3 cellular contexts compared by ENCODE assay signal in the genomic region with DNA sequence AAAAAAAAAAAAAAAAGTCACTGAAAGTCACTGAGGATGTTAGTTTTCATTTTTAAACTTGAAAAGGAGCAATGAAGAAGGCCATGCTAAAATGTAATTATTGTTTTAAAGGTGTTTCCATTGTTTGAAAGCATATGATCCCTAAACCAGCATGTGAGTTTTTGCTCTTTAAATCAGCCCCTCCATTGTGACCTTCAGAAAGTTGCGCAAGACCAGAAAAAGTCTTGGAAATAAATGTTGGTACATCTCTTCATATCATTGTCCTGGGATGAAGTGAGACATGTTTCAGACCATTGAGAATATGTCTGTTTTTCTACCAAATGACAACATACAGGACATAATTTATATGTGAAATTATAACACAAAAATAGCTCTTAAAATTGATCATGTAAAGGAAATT.
TF ChIP-seq lines count a peak whose summit lies in the region.

No MANE protein-coding gene starts in this region.

TF ChIP-seq in HepG2, 621 proteins besides CTCF, POLR2A, EP300 and RAD21 (continues in another document):
- TF ChIP-seq ZFP36L2 (CRISPR knock-in tag; IDR thresholded peaks at IDR 0.05) (no peak), SOX13 (IDR thresholded peaks at IDR 0.05) (no peak), SOX13 (CRISPR knock-in tag; conservative IDR thresholded peaks at IDR 0.05 in 1 of 2, IDR thresholded peaks at IDR 0.05 in 1 of 2) (no peak), NCOA1 (CRISPR knock-in tag; IDR thresholded peaks at IDR 0.05) (no peak), CEBPB (IDR thresholded peaks at IDR 0.05; ENCODE audit: borderline replicate concordance, low read depth, low read length) (peak; percentile 76)
- TF ChIP-seq, protein P1, sequence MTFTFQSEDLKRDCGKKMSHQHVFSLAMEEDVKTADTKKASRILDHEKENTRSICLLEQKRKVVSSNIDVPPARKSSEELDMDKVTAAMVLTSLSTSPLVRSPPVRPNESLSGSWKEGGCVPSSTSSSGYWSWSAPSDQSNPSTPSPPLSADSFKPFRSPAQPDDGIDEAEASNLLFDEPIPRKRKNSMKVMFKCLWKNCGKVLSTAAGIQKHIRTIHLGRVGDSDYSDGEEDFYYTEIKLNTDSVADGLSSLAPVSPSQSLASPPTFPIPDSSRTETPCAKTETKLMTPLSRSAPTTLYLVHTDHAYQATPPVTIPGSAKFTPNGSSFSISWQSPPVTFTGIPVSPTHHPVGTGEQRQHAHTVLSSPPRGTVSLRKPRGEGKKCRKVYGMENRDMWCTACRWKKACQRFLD (CRISPR knock-in tag; IDR thresholded peaks at IDR 0.05; ENCODE audit: borderline replicate concordance) = no peak
- TF ChIP-seq, protein P2, sequence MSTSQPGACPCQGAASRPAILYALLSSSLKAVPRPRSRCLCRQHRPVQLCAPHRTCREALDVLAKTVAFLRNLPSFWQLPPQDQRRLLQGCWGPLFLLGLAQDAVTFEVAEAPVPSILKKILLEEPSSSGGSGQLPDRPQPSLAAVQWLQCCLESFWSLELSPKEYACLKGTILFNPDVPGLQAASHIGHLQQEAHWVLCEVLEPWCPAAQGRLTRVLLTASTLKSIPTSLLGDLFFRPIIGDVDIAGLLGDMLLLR (CRISPR knock-in tag; IDR thresholded peaks at IDR 0.05) = no peak
- TF ChIP-seq, protein P3, sequence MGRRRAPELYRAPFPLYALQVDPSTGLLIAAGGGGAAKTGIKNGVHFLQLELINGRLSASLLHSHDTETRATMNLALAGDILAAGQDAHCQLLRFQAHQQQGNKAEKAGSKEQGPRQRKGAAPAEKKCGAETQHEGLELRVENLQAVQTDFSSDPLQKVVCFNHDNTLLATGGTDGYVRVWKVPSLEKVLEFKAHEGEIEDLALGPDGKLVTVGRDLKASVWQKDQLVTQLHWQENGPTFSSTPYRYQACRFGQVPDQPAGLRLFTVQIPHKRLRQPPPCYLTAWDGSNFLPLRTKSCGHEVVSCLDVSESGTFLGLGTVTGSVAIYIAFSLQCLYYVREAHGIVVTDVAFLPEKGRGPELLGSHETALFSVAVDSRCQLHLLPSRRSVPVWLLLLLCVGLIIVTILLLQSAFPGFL (CRISPR knock-in tag; IDR thresholded peaks at IDR 0.05) = no peak
- TF ChIP-seq, protein P4, sequence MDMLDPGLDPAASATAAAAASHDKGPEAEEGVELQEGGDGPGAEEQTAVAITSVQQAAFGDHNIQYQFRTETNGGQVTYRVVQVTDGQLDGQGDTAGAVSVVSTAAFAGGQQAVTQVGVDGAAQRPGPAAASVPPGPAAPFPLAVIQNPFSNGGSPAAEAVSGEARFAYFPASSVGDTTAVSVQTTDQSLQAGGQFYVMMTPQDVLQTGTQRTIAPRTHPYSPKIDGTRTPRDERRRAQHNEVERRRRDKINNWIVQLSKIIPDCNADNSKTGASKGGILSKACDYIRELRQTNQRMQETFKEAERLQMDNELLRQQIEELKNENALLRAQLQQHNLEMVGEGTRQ (IDR thresholded peaks at IDR 0.05; ENCODE audit: low read depth, low read length) = no peak
- TF ChIP-seq, protein P4 (CRISPR knock-in tag; IDR thresholded peaks at IDR 0.05; ENCODE audit: borderline replicate concordance) = no peak
- TF ChIP-seq, protein P5, sequence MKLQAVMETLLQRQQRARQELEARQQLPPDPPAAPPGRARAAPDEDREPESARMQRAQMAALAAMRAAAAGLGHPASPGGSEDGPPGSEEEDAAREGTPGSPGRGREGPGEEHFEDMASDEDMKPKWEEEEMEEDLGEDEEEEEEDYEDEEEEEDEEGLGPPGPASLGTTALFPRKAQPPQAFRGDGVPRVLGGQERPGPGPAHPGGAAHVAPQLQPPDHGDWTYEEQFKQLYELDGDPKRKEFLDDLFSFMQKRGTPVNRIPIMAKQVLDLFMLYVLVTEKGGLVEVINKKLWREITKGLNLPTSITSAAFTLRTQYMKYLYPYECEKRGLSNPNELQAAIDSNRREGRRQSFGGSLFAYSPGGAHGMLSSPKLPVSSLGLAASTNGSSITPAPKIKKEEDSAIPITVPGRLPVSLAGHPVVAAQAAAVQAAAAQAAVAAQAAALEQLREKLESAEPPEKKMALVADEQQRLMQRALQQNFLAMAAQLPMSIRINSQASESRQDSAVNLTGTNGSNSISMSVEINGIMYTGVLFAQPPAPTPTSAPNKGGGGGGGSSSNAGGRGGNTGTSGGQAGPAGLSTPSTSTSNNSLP (IDR thresholded peaks at IDR 0.05; ENCODE audit: low read depth, low read length) = no peak

TF ChIP-seq in Ishikawa, 13 proteins besides CTCF, POLR2A, EP300 and RAD21:
- TF ChIP-seq CEBPB (IDR thresholded peaks at IDR 0.05) = peak; percentile 89
- TF ChIP-seq, protein P6, sequence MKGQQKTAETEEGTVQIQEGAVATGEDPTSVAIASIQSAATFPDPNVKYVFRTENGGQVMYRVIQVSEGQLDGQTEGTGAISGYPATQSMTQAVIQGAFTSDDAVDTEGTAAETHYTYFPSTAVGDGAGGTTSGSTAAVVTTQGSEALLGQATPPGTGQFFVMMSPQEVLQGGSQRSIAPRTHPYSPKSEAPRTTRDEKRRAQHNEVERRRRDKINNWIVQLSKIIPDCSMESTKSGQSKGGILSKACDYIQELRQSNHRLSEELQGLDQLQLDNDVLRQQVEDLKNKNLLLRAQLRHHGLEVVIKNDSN (IDR thresholded peaks at IDR 0.05) = no peak

TF ChIP-seq in H1, 55 proteins besides CTCF, POLR2A, EP300 and RAD21:
- TF ChIP-seq CHD1 (IDR thresholded peaks at IDR 0.05; ENCODE audit: low read depth, low read length) (no peak), FOSL1 (IDR thresholded peaks at IDR 0.05; ENCODE audit: insufficient read depth, low read depth, low read length) (no peak), CEBPB (IDR thresholded peaks at IDR 0.05; ENCODE audit: low read depth, low read length) (peak; percentile 97)
